29 cellular contexts compared by ENCODE assay signal in the genomic region with DNA sequence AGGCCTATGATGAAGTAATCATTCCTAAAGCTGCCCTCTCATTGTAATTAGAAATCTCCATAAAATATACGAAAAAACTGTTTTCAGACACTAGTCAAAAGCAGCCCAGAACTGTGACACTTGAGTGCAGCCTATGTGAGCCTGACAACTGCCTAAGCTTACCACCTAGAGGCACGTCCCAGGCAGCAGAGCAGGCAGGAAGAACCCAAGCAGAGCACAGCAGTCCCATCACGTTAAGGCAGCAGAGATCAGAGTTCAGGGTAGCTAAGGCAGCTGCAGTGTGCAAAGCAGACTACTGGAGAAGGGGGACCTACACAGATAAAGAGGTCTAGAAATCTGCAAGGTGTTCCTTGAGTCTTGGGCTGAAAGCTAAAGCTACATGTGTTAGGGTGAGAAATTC. TPM values are rescaled to one million over a fixed set of nuclear protein-coding genes. Genes with fewer than 3 reads are reported as not detected.
A peak's percentile ranks its signal among the peaks of the same experiment; 100 is the strongest.
DNase-seq lines count a peak whose midpoint lies in the region; ATAC-seq and TF ChIP-seq lines count a peak whose summit lies in the region.
"Had no signal": no experiment of that assay in that cellular context is flagged by ENCODE, and none has a peak within 500 bp of the region (broad histone marks: within the 10 kb centered on the region; RNA-seq: fewer than 3 reads in every experiment).

No MANE protein-coding gene starts in this region.

- no peak overlapping the region for H3K4ac ChIP-seq in mesendoderm (ENCODE audit: low read depth, low read length)

- BruUV-seq in mammary epithelial cell (replicated peaks; lab: Mats Ljungman, UMichigan) = no TSS peak

- dilution Hi-C loops in mammary epithelial cell (cut with HindIII; ENCODE audit: low sequenced_read_pairs) = no loop called here

- intact Hi-C loops in mammary epithelial cell (cut with micrococcal nuclease) = no loop called here

- H2AFZ ChIP-seq in mammary epithelial cell (ENCODE audit: low read depth, low read length) = no peak overlapping the region

- H3K27me3 ChIP-seq in mesendoderm (ENCODE audit: insufficient read depth, low read length, poor library complexity) (no peaks in the 10 kb centered on the region), mammary epithelial cell (ENCODE audit: insufficient read depth, low read length) (no peaks in the 10 kb centered on the region)
- H3K27me3 ChIP-seq: BLaER1 treated with 17β-estradiol and CSF1 and Interleukin-3, amounts not matched to agents 10 nM and 100 nM; MG63; Peyer's patch; right atrium auricular region; suprapubic skin had no signal

- no peak overlapping the region for H2BK15ac ChIP-seq in mesendoderm (replicated peaks; ENCODE audit: low read depth)

- H3K4me1 ChIP-seq in mesendoderm (ENCODE audit: control insufficient read depth, low read depth, low read length) (no peaks in the 10 kb centered on the region), mammary epithelial cell (ENCODE audit: insufficient read depth, low read length) (no peaks in the 10 kb centered on the region)
- H3K4me1 ChIP-seq: Peyer's patch had no signal

- TF ChIP-seq CTCF in mammary epithelial cell (conservative IDR thresholded peaks at IDR 0.05 in 1 of 2, IDR thresholded peaks at IDR 0.05 in 1 of 2; ENCODE audit: extremely low read depth in 1 of 2, insufficient read depth in 1 of 2, low read depth in 1 of 2, low read length in 2 of 2) = no peak

- H3K4me3 ChIP-seq in mesendoderm (ENCODE audit: low read length) (no peak overlapping the region), mammary epithelial cell (replicated peaks in 1 of 3; ENCODE audit: insufficient read depth in 1 of 3, low read depth in 2 of 3, low read length in 3 of 3) (no peak overlapping the region)
- H3K4me3 ChIP-seq: BLaER1 treated with 17β-estradiol and CSF1 and Interleukin-3, amounts not matched to agents 10 nM and 100 nM; K562; lung; MG63; Peyer's patch; right atrium auricular region; suprapubic skin had no signal

- peaks cover 73% of the 10 kb centered on the region for H3K36me3 Mint-ChIP-seq in stimulated activated naive CD8-positive, alpha-beta T cell treated with anti-CD3 and anti-CD28 coated beads, Interleukin-15, Interleukin-2, amounts not matched to agents 100 ng/mL and 50 ng/mL, for 24 hours (ENCODE audit: low read depth)
- H3K36me3 Mint-ChIP-seq in effector memory CD8-positive, alpha-beta T cell (ENCODE audit: insufficient read depth) = peaks cover 34% of the 10 kb centered on the region

- H4K8ac ChIP-seq in mesendoderm (ENCODE audit: low read depth, low read length) = no peak overlapping the region

- H3K9ac ChIP-seq in mesendoderm (ENCODE audit: low read length) (no peak overlapping the region), mammary epithelial cell (ENCODE audit: insufficient read depth, low read length) (no peak overlapping the region)
- H3K9ac ChIP-seq: BLaER1 treated with 17β-estradiol and CSF1 and Interleukin-3, amounts not matched to agents 10 nM and 100 nM had no signal

- no peak overlapping the region for H2AK5ac ChIP-seq in mesendoderm (ENCODE audit: low read length)

- H3K23ac ChIP-seq in mesendoderm (ENCODE audit: low read length) = no peak overlapping the region

- H3K4me3 Mint-ChIP-seq in stimulated activated naive CD8-positive, alpha-beta T cell treated with anti-CD3 and anti-CD28 coated beads, Interleukin-15, Interleukin-2, amounts not matched to agents 100 ng/mL and 50 ng/mL, for 24 hours = no peak overlapping the region
- H3K4me3 Mint-ChIP-seq in effector memory CD8-positive, alpha-beta T cell = peak overlapping the region in 1 of 2 donors; percentile 23
- H3K4me3 Mint-ChIP-seq: activated CD4-positive, alpha-beta memory T cell treated with anti-CD3 and anti-CD28 coated beads for 36 hours; activated naive CD4-positive, alpha-beta T cell treated with anti-CD3 and anti-CD28 coated beads, Interleukin-2, amount 50 U/mL, for 24 hours; activated T-cell treated with anti-CD3 and anti-CD28 coated beads, Interleukin-2, amount 50 U/mL, for 4 hours; T-cell had no signal

- peaks cover 15% of the 10 kb centered on the region for H3K79me1 ChIP-seq in mesendoderm (ENCODE audit: low read length)

- no peak overlapping the region for H3K56ac ChIP-seq in mesendoderm (ENCODE audit: low read length)

- H3K27ac ChIP-seq in mesendoderm (ENCODE audit: low read depth, low read length) (no peak overlapping the region), mammary epithelial cell (ENCODE audit: insufficient read depth, low read depth, low read length) (no peak overlapping the region)
- H3K27ac ChIP-seq: BLaER1 treated with 17β-estradiol and CSF1 and Interleukin-3, amounts not matched to agents 10 nM and 100 nM; Peyer's patch; right atrium auricular region; suprapubic skin had no signal

- no peaks in the 10 kb centered on the region for H4K20me1 ChIP-seq in mammary epithelial cell (ENCODE audit: insufficient read depth, low read length)

- H3K79me2 ChIP-seq in mesendoderm (ENCODE audit: control insufficient read depth, insufficient read depth, low read length) (peaks cover 16% of the 10 kb centered on the region), mammary epithelial cell (ENCODE audit: insufficient read depth, low read length) (peaks cover 59% of the 10 kb centered on the region)

- H3K4me1 Mint-ChIP-seq in stimulated activated naive CD8-positive, alpha-beta T cell treated with anti-CD3 and anti-CD28 coated beads, Interleukin-15, Interleukin-2, amounts not matched to agents 100 ng/mL and 50 ng/mL, for 24 hours (ENCODE audit: low read depth) = peaks cover 58% of the 10 kb centered on the region
- peaks cover 24 to 68% of the 10 kb centered on the region in 2 donors for H3K4me1 Mint-ChIP-seq in effector memory CD8-positive, alpha-beta T cell (ENCODE audit: low read depth in 2 of 2)

- in situ Hi-C loops in mammary epithelial cell (cut with MboI; ENCODE audit: low sequenced_read_pairs in 2 of 2) = no loop called here

- no peak overlapping the region for H2BK120ac ChIP-seq in mesendoderm (ENCODE audit: low read depth, low read length)

- H3K36me3 ChIP-seq in mesendoderm (ENCODE audit: control insufficient read depth, insufficient read depth, low read length) = peaks cover 4% of the 10 kb centered on the region
- peaks cover 7% of the 10 kb centered on the region for H3K36me3 ChIP-seq in mammary epithelial cell (ENCODE audit: insufficient read depth, low read length)

- no peak overlapping the region for H3K4me2 ChIP-seq in mesendoderm (ENCODE audit: low read length)
- H3K4me2 ChIP-seq in mammary epithelial cell (ENCODE audit: insufficient read depth, low read depth, low read length) = no peak overlapping the region
- H3K4me2 ChIP-seq: BLaER1 treated with 17β-estradiol and CSF1 and Interleukin-3, amounts not matched to agents 10 nM and 100 nM had no signal

- H3K27me3 Mint-ChIP-seq in stimulated activated naive CD8-positive, alpha-beta T cell treated with anti-CD3 and anti-CD28 coated beads, Interleukin-15, Interleukin-2, amounts not matched to agents 100 ng/mL and 50 ng/mL, for 24 hours = no peaks in the 10 kb centered on the region
- H3K27me3 Mint-ChIP-seq in effector memory CD8-positive, alpha-beta T cell = no peaks in the 10 kb centered on the region
- H3K27me3 Mint-ChIP-seq: activated CD4-positive, alpha-beta memory T cell treated with anti-CD3 and anti-CD28 coated beads for 36 hours; activated naive CD4-positive, alpha-beta T cell treated with anti-CD3 and anti-CD28 coated beads, Interleukin-2, amount 50 U/mL, for 24 hours; T-cell had no signal

- H4K5ac ChIP-seq in mesendoderm (ENCODE audit: low read length) = no peak overlapping the region

- H3K9me3 Mint-ChIP-seq in stimulated activated naive CD8-positive, alpha-beta T cell treated with anti-CD3 and anti-CD28 coated beads, Interleukin-15, Interleukin-2, amounts not matched to agents 100 ng/mL and 50 ng/mL, for 24 hours = no peaks in the 10 kb centered on the region
- no peaks in the 10 kb centered on the region for H3K9me3 Mint-ChIP-seq in effector memory CD8-positive, alpha-beta T cell
- H3K9me3 Mint-ChIP-seq: activated CD4-positive, alpha-beta memory T cell treated with anti-CD3 and anti-CD28 coated beads for 36 hours; activated naive CD4-positive, alpha-beta T cell treated with anti-CD3 and anti-CD28 coated beads, Interleukin-2, amount 50 U/mL, for 24 hours; activated T-cell treated with anti-CD3 and anti-CD28 coated beads, Interleukin-2, amount 50 U/mL, for 4 hours; T-cell had no signal

- ATAC-seq in stimulated activated naive CD8-positive, alpha-beta T cell treated with anti-CD3 and anti-CD28 coated beads, Interleukin-15, Interleukin-2, amounts not matched to agents 100 U/mL and 50 U/mL, for 24 hours = no peak
- ATAC-seq in effector memory CD8-positive, alpha-beta T cell (replicated peaks) = no peak
- no peak for ATAC-seq in HG03280 (IDR thresholded peaks at IDR 0.05; ENCODE audit: unreplicated experiment)
- ATAC-seq: activated T-cell treated with anti-CD3 and anti-CD28 coated beads, Interleukin-2, amount 50 U/mL, for 4 hours; esophagus mucosa; K562; T-cell had no signal

- CTCF ChIA-PET in mammary epithelial cell (lab: Charles Lee; ENCODE audit: low non-redundant PET) = no interaction called here

- peak overlapping the region; percentile 84 for H3K27ac Mint-ChIP-seq in stimulated activated naive CD8-positive, alpha-beta T cell treated with anti-CD3 and anti-CD28 coated beads, Interleukin-15, Interleukin-2, amounts not matched to agents 100 ng/mL and 50 ng/mL, for 24 hours
- peak overlapping the region; percentile 79 to 93 for H3K27ac Mint-ChIP-seq in effector memory CD8-positive, alpha-beta T cell

- no peaks in the 10 kb centered on the region for H3K9me3 ChIP-seq in mammary epithelial cell (replicated peaks; ENCODE audit: insufficient read depth, low read length)
- H3K9me3 ChIP-seq: BLaER1 treated with 17β-estradiol and CSF1 and Interleukin-3, amounts not matched to agents 10 nM and 100 nM; MG63; Peyer's patch; right atrium auricular region; suprapubic skin had no signal

- WGBS in mesendoderm (ENCODE audit: extremely low coverage, insufficient coverage, low lambda C conversion rate) = no CpG with 5 or more reads among the region's 3 CpGs
- WGBS in mammary epithelial cell (ENCODE audit: low coverage, missing lambda C conversion rate) = 100% methylated on average over 3 of the region's 3 CpGs

- no peak overlapping the region for H2BK5ac ChIP-seq in mesendoderm (ENCODE audit: low read length)

- H3K18ac ChIP-seq in mesendoderm (ENCODE audit: low read length) = no peak overlapping the region

- no peak for DNase-seq in stimulated activated naive CD8-positive, alpha-beta T cell treated with anti-CD3 and anti-CD28 coated beads, Interleukin-15, Interleukin-2, amounts not matched to agents 100 U/mL and 50 U/mL, for 24 hours
- DNase-seq in effector memory CD8-positive, alpha-beta T cell = no peak
- DNase-seq in mesendoderm (peak; percentile 47), UCSD-AML1 (lab: John Stamatoyannopoulos, UW; ENCODE audit: unreplicated experiment) (no peak), activated gamma-delta T cell treated with Interleukin-2 at 50 U/mL for 16 hours (no peak), mammary epithelial cell (no peak)
- DNase-seq: ACHN; activated CD4-positive, alpha-beta memory T cell treated with anti-CD3 and anti-CD28 coated beads for 36 hours; activated T-cell treated with anti-CD3 and anti-CD28 coated beads, Interleukin-2, amount 50 U/mL, for 4 hours; effector CD4-positive, alpha-beta T cell; foreskin melanocyte; hippocampal formation; kidney; MG63; NCI-H1417 treated with DMSO at 0.1 percent for 48 hours; NCI-H2107; NCI-H510A; NK-92 treated with Interleukin-12 subunit alpha and Interleukin-12 subunit beta, amount 100 ng/mL, for 24 hours; Peyer's patch; T-cell had no signal

RNA-seq across cellular contexts. Expression of a gene that starts 46.4 kb away (rescaled TPM):
- polyA plus RNA-seq in mesendoderm (2013, experiment 1 of 2) = 85.3 TPM
- polyA plus RNA-seq in mesendoderm (2013, experiment 2 of 2) = 85.6 TPM
- total RNA-seq in mammary epithelial cell = 10 to 100 TPM; 61.7 to 67.7 TPM
- polyA plus RNA-seq in mammary epithelial cell = 30.6 TPM
- polyA minus RNA-seq in mammary epithelial cell = 43.7 TPM
